ENCODE assay signal across 8 cellular contexts in genomic region chr14:102363182-102363952, GRCh38. TPM values are rescaled to one million over a fixed set of nuclear protein-coding genes. Genes with fewer than 3 reads are reported as not detected.
DNase-seq lines count a peak whose midpoint lies in the region; ATAC-seq and TF ChIP-seq lines count a peak whose summit lies in the region.

No MANE protein-coding gene starts in this region.

- H3K27me3 ChIP-seq in Panc1 (ENCODE audit: control insufficient read depth, insufficient read depth, low read length) (no peaks in the 10 kb centered on the region), body of pancreas (no peaks in the 10 kb centered on the region), skeletal muscle tissue (ENCODE audit: control insufficient read depth in 3 of 3, insufficient read depth in 3 of 3, low read length in 3 of 3) (no peaks in the 10 kb centered on the region)

- peak overlapping the region; percentile 77 to 85 (median 82) for H3K9ac ChIP-seq in skeletal muscle tissue (ENCODE audit: low read depth in 1 of 3, low read length in 3 of 3)

- no TSS peak for BruUV-seq in Panc1 (replicated peaks; lab: Mats Ljungman, UMichigan)

- intact Hi-C loops in Panc1 (cut with micrococcal nuclease; ENCODE audit: unreplicated experiment) (no loop called here), body of pancreas (cut with DNase I) (no loop called here)

- 4 to 6% methylated on average over 14 to 15 of the region's 53 CpGs for WGBS in body of pancreas, 2 donors

- POLR2A ChIA-PET in Panc1 (lab: Charles Lee): no interaction called here

- H3K4me3 ChIP-seq in Panc1 (ENCODE audit: low read depth in 2 of 2, low read length in 2 of 2) (peak overlapping the region; percentile 88 to 96), body of pancreas (peak overlapping the region; percentile 81 to 87), iPS-18c (ENCODE audit: insufficient read depth, low read depth, low read length) (peak overlapping the region; percentile 58), skeletal muscle tissue (ENCODE audit: low read length in 3 of 3) (peak overlapping the region; percentile 77 to 94 (median 88))

- TF ChIP-seq CTCF in Panc1 (IDR thresholded peaks at IDR 0.05) (no peak), body of pancreas (IDR thresholded peaks at IDR 0.05) (no peak)

- in situ Hi-C loops in Panc1 (cut with HindIII; ENCODE audit: low pct_unique_long_range_greater_than_20kb, low sequenced_read_pairs): no loop called here

- no peaks in the 10 kb centered on the region for H3K9me3 ChIP-seq in Panc1 (ENCODE audit: control insufficient read depth, insufficient read depth, low read depth, low read length)
- H3K9me3 ChIP-seq in body of pancreas: no peaks in the 10 kb centered on the region
- H3K9me3 ChIP-seq in iPS-18c (ENCODE audit: control insufficient read depth, insufficient read depth, low read length): no peaks in the 10 kb centered on the region
- H3K9me3 ChIP-seq in skeletal muscle tissue (ENCODE audit: control insufficient read depth in 3 of 3, low read length in 3 of 3): no peaks in the 10 kb centered on the region

- H3K27ac ChIP-seq in Panc1 (ENCODE audit: low read length): peak overlapping the region; percentile 77
- H3K27ac ChIP-seq in body of pancreas: peak overlapping the region; percentile 71 to 90 (median 82)
- peak overlapping the region; percentile 90 for H3K27ac ChIP-seq in skeletal muscle tissue (ENCODE audit: low read depth, low read length)

- H3K4me1 ChIP-seq in Panc1 (ENCODE audit: control insufficient read depth, insufficient read depth, low read length) (peaks cover 4% of the 10 kb centered on the region; the same call in 1 of the 2 replicates), body of pancreas (peaks cover 23% of the 10 kb centered on the region), skeletal muscle tissue (ENCODE audit: control insufficient read depth in 3 of 3, insufficient read depth in 3 of 3, low read length in 3 of 3) (peaks cover 18 to 32% (median 19%) of the 10 kb centered on the region in 3 donors)

- CTCF ChIA-PET in Panc1 (lab: Charles Lee): no interaction called here

- TF ChIP-seq POLR2A in body of pancreas (IDR thresholded peaks at IDR 0.05): no peak

- ATAC-seq in HG02973 (IDR thresholded peaks at IDR 0.05; ENCODE audit: unreplicated experiment) (peak; percentile 3), Panc1 (peak; percentile 49), body of pancreas (peak; percentile 38)

- DNase-seq in activated naive CD4-positive, alpha-beta T cell treated with Interleukin-2 at 50 U/mL for 16 hours: peak; percentile 35
- DNase-seq in activated naive CD4-positive, alpha-beta T cell (lab: John Stamatoyannopoulos, UW): no peak
- DNase-seq in Panc1 (ENCODE audit: low read depth, low spot score) (no peak), body of pancreas (peak in 1 of 4 donors; percentile 33), NCI-H2029 treated with DMSO at 0.1 percent for 48 hours (lab: John Stamatoyannopoulos, UW) (no peak)

- H3K36me3 ChIP-seq in Panc1 (ENCODE audit: control insufficient read depth, insufficient read depth, low read length) (peaks cover 4% of the 10 kb centered on the region; the same call in 1 of the 2 replicates), body of pancreas (replicated peaks in 1 of 2; ENCODE audit: insufficient read depth in 1 of 2, low read depth in 2 of 2) (peaks cover 0 to 6% of the 10 kb centered on the region in 2 donors), skeletal muscle tissue (ENCODE audit: control insufficient read depth in 3 of 3, insufficient read depth in 3 of 3, low read length in 3 of 3) (peaks cover 8 to 18% (median 11%) of the 10 kb centered on the region in 3 donors)

RNA-seq across cellular contexts. Expression of gene TECPR2, which starts 0.6 kb away (rescaled TPM):
- total RNA-seq in Panc1 (2021; ENCODE audit: unreplicated experiment) (15.5 TPM), body of pancreas (10 to 100 TPM in 1 of 2 donors, 1 to 10 TPM in 1; 7.0 to 51.4 TPM), skeletal muscle tissue (12.0 TPM)
- 15.7 TPM for polyA plus RNA-seq in Panc1 (2012; ENCODE audit: insufficient read length)

RNA-seq across cellular contexts. Expression of gene CINP, which starts 0.7 kb away (rescaled TPM):
- total RNA-seq in Panc1 (2021; ENCODE audit: unreplicated experiment) (28.3 TPM), body of pancreas (10 to 100 TPM; 25.1 to 27.2 TPM), skeletal muscle tissue (24.0 TPM)
- 29.0 TPM for polyA plus RNA-seq in Panc1 (2012; ENCODE audit: insufficient read length)

RNA-seq across cellular contexts. Expression of gene ZNF839, which starts 43.8 kb away (rescaled TPM):
- 10.8 TPM for total RNA-seq in Panc1 (2021; ENCODE audit: unreplicated experiment)
- polyA plus RNA-seq in Panc1 (2012; ENCODE audit: insufficient read length): 7.2 TPM
- total RNA-seq in body of pancreas: 10 to 100 TPM in 1 of 2 donors, 1 to 10 TPM in 1; 8.0 to 22.1 TPM
- total RNA-seq in skeletal muscle tissue: 15.7 TPM

RNA-seq across cellular contexts. Expression of gene MOK, which starts 58.4 kb away (rescaled TPM):
- total RNA-seq in Panc1 (2021; ENCODE audit: unreplicated experiment): 9.8 TPM
- polyA plus RNA-seq in Panc1 (2012; ENCODE audit: insufficient read length): 6.9 TPM
- 10 to 100 TPM; 14.3 to 18.5 TPM for total RNA-seq in body of pancreas
- 5.2 TPM for total RNA-seq in skeletal muscle tissue
